In genomic region chr5:132143148-132143547, GRCh38 we compare ENCODE assay signal across 20 cellular contexts.
A peak's percentile ranks its signal among the peaks of the same experiment; 100 is the strongest.
DNase-seq lines count a peak whose midpoint lies in the region; FAIRE-seq and TF ChIP-seq lines count a peak whose summit lies in the region.
"Had no signal": no experiment of that assay in that cellular context is flagged by ENCODE, and none has a peak within 500 bp of the region (broad histone marks: within the 10 kb centered on the region; RNA-seq: fewer than 3 reads in every experiment).

No MANE protein-coding gene starts in this region.

- TF ChIP-seq CTCF in astrocyte of the spinal cord (IDR thresholded peaks at IDR 0.05; ENCODE audit: low read depth, low read length), result no peak
- TF ChIP-seq CTCF in vagina (IDR thresholded peaks at IDR 0.05), result no peak

- WGBS in small intestine, 3 donors, result 95 to 100% (median 97%) methylated on average over 1 of the region's 1 CpG

- H3K27me3 Mint-ChIP-seq in activated naive CD4-positive, alpha-beta T cell treated with anti-CD3 and anti-CD28 coated beads, Interleukin-2, amount 50 U/mL, for 24 hours, result peaks cover 11% of the 10 kb centered on the region
- H3K27me3 Mint-ChIP-seq in activated naive CD4-positive, alpha-beta T cell treated with anti-CD3 and anti-CD28 coated beads, Interleukin-2, amount 10 ng/mL, durations not matched to agents 7 days and 5 days, result peaks cover 37% of the 10 kb centered on the region

- H3K27ac ChIP-seq in small intestine (ENCODE audit: low read depth in 1 of 2, low read length in 1 of 2), result no peak overlapping the region
- no peak overlapping the region for H3K27ac ChIP-seq in vagina
- H3K27ac ChIP-seq: 22Rv1, BLaER1, C4-2B had no signal

- H3K4me1 Mint-ChIP-seq in activated naive CD4-positive, alpha-beta T cell treated with anti-CD3 and anti-CD28 coated beads, Interleukin-2, amount 50 U/mL, for 24 hours, result no peaks in the 10 kb centered on the region
- H3K4me1 Mint-ChIP-seq in activated naive CD4-positive, alpha-beta T cell treated with anti-CD3 and anti-CD28 coated beads, Interleukin-2, amount 10 ng/mL, durations not matched to agents 7 days and 5 days, result no peaks in the 10 kb centered on the region
- H3K4me1 Mint-ChIP-seq: B cell; CD4-positive, CD25-positive, alpha-beta regulatory T cell had no signal

- H3K9me3 Mint-ChIP-seq in activated naive CD4-positive, alpha-beta T cell treated with anti-CD3 and anti-CD28 coated beads, Interleukin-2, amount 50 U/mL, for 24 hours, result peaks cover 16% of the 10 kb centered on the region
- peaks cover 22% of the 10 kb centered on the region for H3K9me3 Mint-ChIP-seq in activated naive CD4-positive, alpha-beta T cell treated with anti-CD3 and anti-CD28 coated beads, Interleukin-2, amount 10 ng/mL, durations not matched to agents 7 days and 5 days

- CTCF ChIA-PET in activated naive CD4-positive, alpha-beta T cell treated with anti-CD3 and anti-CD28 coated beads, Interleukin-2, amount 10 ng/mL, durations not matched to agents 7 days and 5 days (lab: Charles Lee), result no interaction called here

- H3K36me3 ChIP-seq in small intestine (ENCODE audit: control insufficient read depth in 2 of 2, insufficient read depth in 2 of 2, low read length in 2 of 2) (no peaks in the 10 kb centered on the region), vagina (no peaks in the 10 kb centered on the region)
- H3K36me3 ChIP-seq: BLaER1 had no signal

- H3K27me3 ChIP-seq in small intestine (ENCODE audit: control insufficient read depth in 2 of 2, insufficient read depth in 2 of 2, low read length in 2 of 2), result no peaks in the 10 kb centered on the region
- no peaks in the 10 kb centered on the region for H3K27me3 ChIP-seq in vagina
- H3K27me3 ChIP-seq: BLaER1 had no signal

- in situ Hi-C loops in astrocyte of the spinal cord (cut with HindIII; ENCODE audit: low sequenced_read_pairs), result no loop called here

- no peak overlapping the region for H3K4me3 ChIP-seq in astrocyte of the spinal cord (ENCODE audit: low read depth, low read length)
- H3K4me3 ChIP-seq in small intestine (ENCODE audit: low read depth in 1 of 2, low read length in 2 of 2), result no peak overlapping the region
- H3K4me3 ChIP-seq in vagina, result no peak overlapping the region
- H3K4me3 ChIP-seq: BLaER1, GM12878 had no signal

- TF ChIP-seq POLR2A in vagina (IDR thresholded peaks at IDR 0.05), result no peak

- no peaks in the 10 kb centered on the region for H3K9me3 ChIP-seq in small intestine (ENCODE audit: control insufficient read depth, low read depth)
- no peaks in the 10 kb centered on the region for H3K9me3 ChIP-seq in vagina

- H3K4me3 Mint-ChIP-seq in activated naive CD4-positive, alpha-beta T cell treated with anti-CD3 and anti-CD28 coated beads, Interleukin-2, amount 50 U/mL, for 24 hours, result no peak overlapping the region
- H3K4me3 Mint-ChIP-seq in activated naive CD4-positive, alpha-beta T cell treated with anti-CD3 and anti-CD28 coated beads, Interleukin-2, amount 10 ng/mL, durations not matched to agents 7 days and 5 days, result no peak overlapping the region
- H3K4me3 Mint-ChIP-seq: B cell; CD4-positive, CD25-positive, alpha-beta regulatory T cell; CD8-positive, alpha-beta T cell had no signal

- DNase-seq in activated naive CD4-positive, alpha-beta T cell treated with anti-CD3 and anti-CD28 coated beads, Interleukin-2, amount 10 ng/mL, durations not matched to agents 7 days and 5 days, result no peak
- peak; percentile 1 for DNase-seq in astrocyte of the spinal cord (ENCODE audit: low read depth, low spot score)
- no peak for DNase-seq in small intestine
- DNase-seq in anterior cingulate cortex (lab: John Stamatoyannopoulos, UW), result no peak
- no peak for DNase-seq in vagina (ENCODE audit: extremely low spot score in 2 of 2)
- DNase-seq: Caco-2; CD4-positive, CD25-positive, alpha-beta regulatory T cell; CD8-positive, alpha-beta T cell; DMS153; DND-41; GDM1; H7; HCEC 1CT had no signal

- H3K36me3 Mint-ChIP-seq in activated naive CD4-positive, alpha-beta T cell treated with anti-CD3 and anti-CD28 coated beads, Interleukin-2, amount 50 U/mL, for 24 hours, result peaks cover 7% of the 10 kb centered on the region
- peaks cover 4% of the 10 kb centered on the region for H3K36me3 Mint-ChIP-seq in activated naive CD4-positive, alpha-beta T cell treated with anti-CD3 and anti-CD28 coated beads, Interleukin-2, amount 10 ng/mL, durations not matched to agents 7 days and 5 days
- H3K36me3 Mint-ChIP-seq: CD4-positive, CD25-positive, alpha-beta regulatory T cell had no signal

- H3K4me1 ChIP-seq in small intestine (ENCODE audit: control insufficient read depth in 2 of 2, insufficient read depth in 1 of 2, low read depth in 1 of 2, low read length in 1 of 2), result no peaks in the 10 kb centered on the region
- H3K4me1 ChIP-seq in vagina, result no peaks in the 10 kb centered on the region
- H3K4me1 ChIP-seq: BLaER1, Caco-2 had no signal

- intact Hi-C loops in vagina (cut with DNase I), result no loop called here

- peak; percentile 26 for FAIRE-seq in small intestine (lab: Jason Lieb, UNC)
- FAIRE-seq: H1 had no signal

- peak overlapping the region; percentile 13 for H3K27ac Mint-ChIP-seq in activated naive CD4-positive, alpha-beta T cell treated with anti-CD3 and anti-CD28 coated beads, Interleukin-2, amount 50 U/mL, for 24 hours
- H3K27ac Mint-ChIP-seq in activated naive CD4-positive, alpha-beta T cell treated with anti-CD3 and anti-CD28 coated beads, Interleukin-2, amount 10 ng/mL, durations not matched to agents 7 days and 5 days, result no peak overlapping the region
- H3K27ac Mint-ChIP-seq: B cell; CD4-positive, CD25-positive, alpha-beta regulatory T cell; CD8-positive, alpha-beta T cell had no signal
